In genomic region chr5:149834246-149834855, GRCh38 we compare ENCODE assay signal across 8 cellular contexts.
A peak's percentile ranks its signal among the peaks of the same experiment; 100 is the strongest.
DNase-seq lines count a peak whose midpoint lies in the region; ATAC-seq and TF ChIP-seq lines count a peak whose summit lies in the region.

No MANE protein-coding gene starts in this region.

- no peaks in the 10 kb centered on the region for H4K20me1 ChIP-seq in OCI-LY7 (ENCODE audit: insufficient read depth, low read length)

- no peaks in the 10 kb centered on the region for H3K4me1 ChIP-seq in OCI-LY7 (ENCODE audit: insufficient read depth, low read length, poor library complexity, severe bottlenecking)

- H3K9me3 Mint-ChIP-seq in osteocyte (ENCODE audit: unreplicated experiment): no peaks in the 10 kb centered on the region

- H3K79me2 ChIP-seq in OCI-LY7 (ENCODE audit: insufficient read depth, low read depth, low read length): no peaks in the 10 kb centered on the region

- no peak overlapping the region for H2AFZ ChIP-seq in OCI-LY7 (ENCODE audit: low read length)

- no peak overlapping the region for H3K4me2 ChIP-seq in OCI-LY7 (ENCODE audit: low read length)

- DNase-seq in DMS53 treated with DMSO at 0.1 percent for 48 hours (lab: John Stamatoyannopoulos, UW; ENCODE audit: unreplicated experiment) (peak; percentile 77), HK-2 (ENCODE audit: unreplicated experiment) (peak; percentile 42), OCI-LY7 (ENCODE audit: low spot score) (peak; percentile 73), fibroblast of villous mesenchyme (ENCODE audit: low read depth) (peak; percentile 90), osteocyte (ENCODE audit: extremely low spot score, unreplicated experiment) (no peak), cortex of kidney (lab: John Stamatoyannopoulos, UW) (no peak)
- DNase-seq in activated T-cell treated with anti-CD3 and anti-CD28 coated beads, Interleukin-2, amount 50 U/mL, for 1 hour: peak; percentile 29

- peaks cover 14% of the 10 kb centered on the region for H3K4me1 Mint-ChIP-seq in osteocyte (ENCODE audit: unreplicated experiment)

- no peaks in the 10 kb centered on the region for H3K9me2 ChIP-seq in OCI-LY7 (ENCODE audit: insufficient read depth, low read length)

- no TSS peak for BruUV-seq in OCI-LY7 (replicated peaks; lab: Mats Ljungman, UMichigan)

- H3K36me3 ChIP-seq in OCI-LY7 (ENCODE audit: insufficient read depth, low read length): peaks cover 22% of the 10 kb centered on the region; the same call in 1 of the 2 replicates

- H3K9me3 ChIP-seq in OCI-LY7 (ENCODE audit: low read length): no peaks in the 10 kb centered on the region

- no peak overlapping the region for H3K4me3 Mint-ChIP-seq in osteocyte (ENCODE audit: unreplicated experiment)

- no peak overlapping the region for H3K27ac ChIP-seq in OCI-LY7 (ENCODE audit: low read depth, low read length, poor library complexity, severe bottlenecking)

- H3K27ac Mint-ChIP-seq in osteocyte (ENCODE audit: unreplicated experiment): no peak overlapping the region

- peak; percentile 84 for TF ChIP-seq CTCF in OCI-LY7 (conservative IDR thresholded peaks at IDR 0.05; ENCODE audit: low read length)
- TF ChIP-seq CTCF in fibroblast of villous mesenchyme (IDR thresholded peaks at IDR 0.05; ENCODE audit: insufficient read depth, low read depth, low read length): peak; percentile 83
- TF ChIP-seq CTCF in osteocyte (IDR thresholded peaks at IDR 0.05): peak; percentile 83

- H3K4me3 ChIP-seq in OCI-LY7 (ENCODE audit: low read depth, low read length, poor library complexity, severe bottlenecking) (no peak overlapping the region), fibroblast of villous mesenchyme (ENCODE audit: low read depth, low read length) (no peak overlapping the region)

- POLR2A ChIA-PET in OCI-LY7 (lab: Charles Lee): interaction anchor here (0.5 to 0.8 kb wide), 2 partner anchors 40 to 160 kb away, joined by 3 to 4 read pairs; no protein-coding TSS in a partner anchor

- no peaks in the 10 kb centered on the region for H3K27me3 Mint-ChIP-seq in osteocyte (ENCODE audit: unreplicated experiment)

- CTCF ChIA-PET in OCI-LY7 (lab: Charles Lee; ENCODE audit: unreplicated experiment): interaction anchor here (0.5 to 1.5 kb wide), 5 partner anchors 18 to 457 kb away, joined by 3 to 14 read pairs (median 5); no protein-coding TSS in a partner anchor

- H3K36me3 Mint-ChIP-seq in osteocyte (ENCODE audit: unreplicated experiment): no peaks in the 10 kb centered on the region

- ATAC-seq in HG02588 (IDR thresholded peaks at IDR 0.05; ENCODE audit: unreplicated experiment): no peak

- intact Hi-C loops in OCI-LY7 (cut with micrococcal nuclease; ENCODE audit: unreplicated experiment): loop anchor here (1.0 to 10.0 kb wide), 2 partner anchors 130 to 156 kb away; partner anchors contain the start of gene SLC26A2

Comparison
In these comparisons a context has a peak if more than half of its experiments do, and no peak if none do; other contexts are left out.
1. DNase-seq: peak in DMS53 treated with DMSO at 0.1 percent for 48 hours (single experiment), HK-2 (single experiment), OCI-LY7 (single experiment), activated T-cell treated with anti-CD3 and anti-CD28 coated beads, Interleukin-2, amount 50 U/mL, for 1 hour (single experiment) and fibroblast of villous mesenchyme (single experiment); none in osteocyte (single experiment) and cortex of kidney (single experiment).
2. Peak in every context shown above with its lines, with median percentiles within 50 percentile points of each other: CTCF ChIP-seq.